ENCODE assay signal across 11 cellular contexts in genomic region chr20:46351357-46352058, GRCh38. TPM values are rescaled to one million over a fixed set of nuclear protein-coding genes. Genes with fewer than 3 reads are reported as not detected.
DNase-seq lines count a peak whose midpoint lies in the region; ATAC-seq, FAIRE-seq and TF ChIP-seq lines count a peak whose summit lies in the region.
"Had no signal": no experiment of that assay in that cellular context is flagged by ENCODE, and none has a peak within 500 bp of the region (broad histone marks: within the 10 kb centered on the region; RNA-seq: fewer than 3 reads in every experiment).

No MANE protein-coding gene starts in this region.

- no peaks in the 10 kb centered on the region for H3K79me2 ChIP-seq in astrocyte (ENCODE audit: insufficient read depth, low read length)

- no peaks in the 10 kb centered on the region for H3K27me3 Mint-ChIP-seq in astrocyte (ENCODE audit: low read depth, unreplicated experiment)
- no peaks in the 10 kb centered on the region for H3K27me3 Mint-ChIP-seq in neural crest cell (ENCODE audit: low read depth)

- H3K36me3 ChIP-seq in astrocyte (ENCODE audit: insufficient read depth, low read length): peaks cover 3% of the 10 kb centered on the region
- H3K36me3 ChIP-seq: right atrium auricular region had no signal

- H3K27ac Mint-ChIP-seq in astrocyte (ENCODE audit: unreplicated experiment): peak overlapping the region; percentile 98
- H3K27ac Mint-ChIP-seq in neural crest cell (ENCODE audit: unreplicated experiment): peak overlapping the region; percentile 99

- peaks cover 23% of the 10 kb centered on the region for H3K4me1 ChIP-seq in astrocyte (ENCODE audit: insufficient read depth, low read length)

- H3K9me3 ChIP-seq in astrocyte (ENCODE audit: insufficient read depth, low read depth, low read length): no peaks in the 10 kb centered on the region
- H3K9me3 ChIP-seq: left lung, right atrium auricular region had no signal

- H3K9ac ChIP-seq in astrocyte (ENCODE audit: low read length): peak overlapping the region; percentile 84

- H2AFZ ChIP-seq in astrocyte (ENCODE audit: low read depth, low read length): no peak overlapping the region

- H3K9me3 Mint-ChIP-seq in astrocyte (ENCODE audit: unreplicated experiment) (no peaks in the 10 kb centered on the region), neural crest cell (no peaks in the 10 kb centered on the region)

- H3K27me3 ChIP-seq in astrocyte (ENCODE audit: insufficient read depth, low read length): no peaks in the 10 kb centered on the region
- H3K27me3 ChIP-seq: left lung, right atrium auricular region had no signal

- H3K4me3 Mint-ChIP-seq in astrocyte (ENCODE audit: unreplicated experiment) (no peak overlapping the region), neural crest cell (peak overlapping the region; percentile 74)

- peak overlapping the region; percentile 92 for H3K27ac ChIP-seq in astrocyte (ENCODE audit: low read depth, low read length)
- H3K27ac ChIP-seq: left lung, right atrium auricular region had no signal

- TF ChIP-seq CTCF in GM13976 (IDR thresholded peaks at IDR 0.05; ENCODE audit: borderline replicate concordance, control extremely low read depth, extremely low read depth, insufficient read depth, missing control alignments) (no peak), astrocyte (IDR thresholded peaks at IDR 0.05; ENCODE audit: insufficient read depth, low read depth, low read length) (no peak), neural crest cell (conservative IDR thresholded peaks at IDR 0.05) (no peak)

- peaks cover 15% of the 10 kb centered on the region for H3K36me3 Mint-ChIP-seq in astrocyte (ENCODE audit: low read depth, unreplicated experiment)
- no peaks in the 10 kb centered on the region for H3K36me3 Mint-ChIP-seq in neural crest cell (ENCODE audit: low read depth)

- DNase-seq in GM13976 (ENCODE audit: low spot score): peak; percentile 78
- no peak for DNase-seq in HTR-8/SVneo (ENCODE audit: insufficient read length, low spot score)
- DNase-seq in astrocyte (ENCODE audit: low read depth): no peak
- no peak for DNase-seq in neural crest cell (ENCODE audit: low read depth, low spot score)
- DNase-seq in COLO668 (lab: John Stamatoyannopoulos, UW; ENCODE audit: unreplicated experiment): no peak
- DNase-seq in NCI-H1417 (lab: John Stamatoyannopoulos, UW): no peak
- no peak for DNase-seq in stimulated activated naive CD4-positive, alpha-beta T cell (lab: John Stamatoyannopoulos, UW)
- DNase-seq: left lung had no signal

- H3K4me2 ChIP-seq in astrocyte (ENCODE audit: low read length): peak overlapping the region; percentile 80

- ATAC-seq in GM21360 (IDR thresholded peaks at IDR 0.05; ENCODE audit: unreplicated experiment): no peak
- ATAC-seq: esophagus mucosa, left lung had no signal

- H3K4me3 ChIP-seq in astrocyte (ENCODE audit: insufficient read depth, low read depth, low read length): no peak overlapping the region
- H3K4me3 ChIP-seq: left lung, right atrium auricular region had no signal

- H3K4me1 Mint-ChIP-seq in astrocyte (ENCODE audit: low read depth, unreplicated experiment): peaks cover 29% of the 10 kb centered on the region
- H3K4me1 Mint-ChIP-seq in neural crest cell: peaks cover 33% of the 10 kb centered on the region

- FAIRE-seq in HTR-8/SVneo (lab: Jason Lieb, UNC): peak; percentile 13
- no peak for FAIRE-seq in astrocyte (lab: Jason Lieb, UNC)

- no peaks in the 10 kb centered on the region for H4K20me1 ChIP-seq in astrocyte (ENCODE audit: insufficient read depth, low read length)

- in situ Hi-C loops in GM13976 (cut with MboI; ENCODE audit: low sequenced_read_pairs, unreplicated experiment): no loop called here

RNA-seq across cellular contexts. Expression of gene CDH22, which starts 43.2 kb away (rescaled TPM):
- 0.17 TPM in 1 of 2 replicates, not detected in the other for total RNA-seq in astrocyte
- total RNA-seq in neural crest cell: 0.09 TPM in 1 of 2 replicates, not detected in the other

RNA-seq across cellular contexts. Expression of gene ELMO2, which starts 54.9 kb away (rescaled TPM):
- total RNA-seq in astrocyte (53.4 and 56.7 TPM in 2 replicates), neural crest cell (62.4 and 70.1 TPM in 2 replicates)
